1 cellular context compared by ENCODE assay signal in genomic region chr12:57817990-57818331, GRCh38. TPM values are rescaled to one million over a fixed set of nuclear protein-coding genes. Genes with fewer than 3 reads are reported as not detected.
"Had no signal": no experiment of that assay in that cellular context is flagged by ENCODE, and none has a peak within 500 bp of the region (broad histone marks: within the 10 kb centered on the region; RNA-seq: fewer than 3 reads in every experiment).

No MANE protein-coding gene starts in this region.

RNA-seq across cellular contexts. Expression of gene AVIL, which starts 0.6 kb away (rescaled TPM):
- total RNA-seq: epithelial cell of proximal tubule had no signal
